Comparison of ENCODE assay signal across 10 cellular contexts in the genomic region with DNA sequence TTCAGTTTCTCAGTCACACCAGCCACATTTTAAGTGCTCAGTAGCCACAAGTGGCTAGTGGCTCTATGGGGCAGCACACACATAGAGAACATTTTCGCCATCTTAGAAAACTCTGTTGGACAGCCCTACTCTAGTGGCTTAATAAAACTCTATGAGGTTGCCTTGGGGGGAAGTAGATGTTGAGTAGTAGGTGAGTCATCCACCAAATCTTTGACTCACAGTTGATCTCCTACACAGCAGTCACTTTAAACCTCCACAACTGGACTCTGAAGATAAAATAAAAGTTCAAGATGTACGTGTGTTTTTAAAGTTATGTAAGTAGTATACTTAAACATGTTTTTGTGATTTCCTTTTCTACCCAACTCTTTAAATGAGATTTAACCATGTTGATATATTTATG.
A peak's percentile ranks its signal among the peaks of the same experiment; 100 is the strongest.
DNase-seq lines count a peak whose midpoint lies in the region; ATAC-seq, FAIRE-seq and TF ChIP-seq lines count a peak whose summit lies in the region.
"Had no signal": no experiment of that assay in that cellular context is flagged by ENCODE, and none has a peak within 500 bp of the region (broad histone marks: within the 10 kb centered on the region; RNA-seq: fewer than 3 reads in every experiment).

No MANE protein-coding gene starts in this region.

- peaks cover 3% of the 10 kb centered on the region for H3K4me1 Mint-ChIP-seq in activated B cell treated with CpG ODN at 0.5 μM for 24 hours
- H3K4me1 Mint-ChIP-seq: T-helper 17 cell had no signal

- intact Hi-C loops in activated B cell treated with CpG ODN at 0.5 μM for 24 hours (cut with micrococcal nuclease) (no loop called here), kidney (cut with DNase I) (no loop called here), cardiac septum (cut with DNase I) (loop anchor here (5.0 kb wide), 1 partner anchor 377 kb away; a partner anchor contains a TSS)

- CTCF ChIA-PET in activated B cell treated with CpG ODN at 0.5 μM for 24 hours (lab: Charles Lee) = no interaction called here

- H3K27me3 Mint-ChIP-seq in activated B cell treated with CpG ODN at 0.5 μM for 24 hours = no peaks in the 10 kb centered on the region

- H3K4me3 Mint-ChIP-seq in activated B cell treated with CpG ODN at 0.5 μM for 24 hours = no peak overlapping the region
- H3K4me3 Mint-ChIP-seq: T-helper 17 cell had no signal

- H3K4me3 ChIP-seq in AG09309 (ENCODE audit: control insufficient read depth, low read depth, low read length) (no peak overlapping the region), kidney (ENCODE audit: low read length in 2 of 2) (no peak overlapping the region)

- H3K36me3 Mint-ChIP-seq in activated B cell treated with CpG ODN at 0.5 μM for 24 hours (ENCODE audit: low read depth) = peaks cover 72% of the 10 kb centered on the region

- TF ChIP-seq CTCF in AG09309 (IDR thresholded peaks at IDR 0.05; ENCODE audit: control insufficient read depth, insufficient read depth, low read depth, low read length, missing control alignments) = no peak
- no peak for TF ChIP-seq CTCF in activated B cell treated with CpG ODN at 0.5 μM for 24 hours (IDR thresholded peaks at IDR 0.05)
- TF ChIP-seq CTCF in kidney (IDR thresholded peaks at IDR 0.05; ENCODE audit: borderline replicate concordance, extremely low read depth, insufficient read depth) = no peak

- H3K27ac ChIP-seq in kidney (ENCODE audit: low read depth in 2 of 2, low read length in 2 of 2) = no peak overlapping the region

- DNase-seq in AG09309 (ENCODE audit: low read depth) (peak; percentile 48), LHCN-M2 (ENCODE audit: low read depth) (peak; percentile 88), activated B cell treated with CpG ODN at 0.5 μM for 24 hours (no peak), kidney (no peak), cardiac septum (ENCODE audit: low spot score) (no peak), medulla oblongata (ENCODE audit: extremely low spot score) (no peak)
- DNase-seq: NCI-H1694, T-helper 17 cell had no signal

- peaks cover 2 to 6% of the 10 kb centered on the region in 2 donors for H3K4me1 ChIP-seq in kidney (ENCODE audit: control insufficient read depth in 1 of 2, insufficient read depth in 1 of 2, low read depth in 1 of 2, low read length in 2 of 2)

- H3K9me3 ChIP-seq in kidney (ENCODE audit: control insufficient read depth in 1 of 2, low read length in 2 of 2) = no peaks in the 10 kb centered on the region

- peak; percentile 61 for ATAC-seq in activated B cell treated with CpG ODN at 0.5 μM for 24 hours (ENCODE audit: low read depth)
- ATAC-seq in HG03175 (IDR thresholded peaks at IDR 0.05; ENCODE audit: unreplicated experiment) = no peak
- ATAC-seq in HG02759 (IDR thresholded peaks at IDR 0.05; ENCODE audit: unreplicated experiment) = no peak
- ATAC-seq: T-helper 17 cell had no signal

- no peak overlapping the region for H3K9ac ChIP-seq in kidney (ENCODE audit: low read length in 2 of 2)

- peaks cover 2% of the 10 kb centered on the region for H3K9me3 Mint-ChIP-seq in activated B cell treated with CpG ODN at 0.5 μM for 24 hours

- POLR2A ChIA-PET in activated B cell treated with CpG ODN at 0.5 μM for 24 hours (lab: Charles Lee) = interaction anchor here (0.6 kb wide), 1 partner anchor 548 kb away, joined by 3 read pairs; no protein-coding TSS in a partner anchor

- peak overlapping the region; percentile 10 for H3K27ac Mint-ChIP-seq in activated B cell treated with CpG ODN at 0.5 μM for 24 hours
- H3K27ac Mint-ChIP-seq: T-helper 17 cell had no signal

- FAIRE-seq in kidney (lab: Jason Lieb, UNC) = peak; percentile 6

- no peaks in the 10 kb centered on the region for H3K36me3 ChIP-seq in kidney (ENCODE audit: control insufficient read depth in 1 of 2, insufficient read depth in 2 of 2, low read length in 2 of 2)

Comparison
In these comparisons a context has a peak if more than half of its experiments do, and no peak if none do; other contexts are left out.
1. DNase-seq: peak in AG09309 (single experiment) and LHCN-M2 (single experiment); none in activated B cell treated with CpG ODN at 0.5 μM for 24 hours (single experiment), kidney (single experiment), cardiac septum (single experiment) and medulla oblongata (single experiment).